In genomic region chr7:26195867-26196266, GRCh38 we compare ENCODE assay signal across 10 cellular contexts. TPM values are rescaled to one million over a fixed set of nuclear protein-coding genes. Genes with fewer than 3 reads are reported as not detected.
DNase-seq lines count a peak whose midpoint lies in the region; ATAC-seq, FAIRE-seq and TF ChIP-seq lines count a peak whose summit lies in the region.
"Had no signal": no experiment of that assay in that cellular context is flagged by ENCODE, and none has a peak within 500 bp of the region (broad histone marks: within the 10 kb centered on the region; RNA-seq: fewer than 3 reads in every experiment).

No MANE protein-coding gene starts in this region.

- no peak for TF ChIP-seq POLR2A in NB4 (IDR thresholded peaks at IDR 0.05; ENCODE audit: extremely low read depth, insufficient read length)

- H3K4me3 ChIP-seq in DND-41 (ENCODE audit: low read depth in 1 of 2, low read length in 2 of 2) (peak overlapping the region; percentile 1 to 61; a peak in 2 of 4 replicates), NB4 (ENCODE audit: low read depth, low read length) (peak overlapping the region; percentile 88), small intestine (ENCODE audit: low read depth in 1 of 2, low read length in 2 of 2) (no peak overlapping the region)

- H4K20me1 ChIP-seq in DND-41 (ENCODE audit: insufficient read depth, low read length) = peaks cover 87% of the 10 kb centered on the region

- H3K36me3 Mint-ChIP-seq in chondrocyte (ENCODE audit: low read depth) (peaks cover 73% of the 10 kb centered on the region), nephron progenitor cell (ENCODE audit: low read depth) (peaks cover 94% of the 10 kb centered on the region)

- 19 to 42% (median 21%) methylated on average over 6 of the region's 6 CpGs for WGBS in small intestine, 3 donors

- H3K27me3 ChIP-seq in DND-41 (ENCODE audit: insufficient read depth, low read length, poor library complexity) (no peaks in the 10 kb centered on the region), small intestine (ENCODE audit: control insufficient read depth in 2 of 2, insufficient read depth in 2 of 2, low read length in 2 of 2) (no peaks in the 10 kb centered on the region)

- H3K27me3 Mint-ChIP-seq in chondrocyte (ENCODE audit: low read depth) (no peaks in the 10 kb centered on the region), nephron progenitor cell (ENCODE audit: low read depth, poor library complexity) (peaks cover 12% of the 10 kb centered on the region)

- H3K9me3 Mint-ChIP-seq in chondrocyte (ENCODE audit: low read depth) (no peaks in the 10 kb centered on the region), nephron progenitor cell (peaks cover 3% of the 10 kb centered on the region)

- DNase-seq in DND-41 (no peak), NB4 (ENCODE audit: low read depth) (no peak), chondrocyte (ENCODE audit: low spot score) (no peak), nephron progenitor cell (no peak), NCI-H524 (lab: John Stamatoyannopoulos, UW) (no peak), small intestine (no peak), activated gamma-delta T cell (lab: John Stamatoyannopoulos, UW) (no peak)
- DNase-seq: NCI-H2029 treated with DMSO at 0.1 percent for 48 hours had no signal

- H3K4me1 ChIP-seq in DND-41 (ENCODE audit: insufficient read depth, low read length) (peaks cover 52% of the 10 kb centered on the region), small intestine (ENCODE audit: control insufficient read depth in 2 of 2, insufficient read depth in 1 of 2, low read depth in 1 of 2, low read length in 1 of 2) (peaks cover 2 to 6% of the 10 kb centered on the region in 2 donors)

- H3K27ac Mint-ChIP-seq in chondrocyte (ENCODE audit: unreplicated experiment) (peak overlapping the region; percentile 29), nephron progenitor cell (peak overlapping the region; percentile 88)

- no peak for FAIRE-seq in small intestine (lab: Jason Lieb, UNC)

- H3K36me3 ChIP-seq in DND-41 (ENCODE audit: insufficient read depth, low read length) = peaks cover 89% of the 10 kb centered on the region
- H3K36me3 ChIP-seq in small intestine (ENCODE audit: control insufficient read depth in 2 of 2, insufficient read depth in 2 of 2, low read length in 2 of 2) = peaks cover 17 to 26% of the 10 kb centered on the region in 2 donors

- no peak for ATAC-seq in DND-41 (ENCODE audit: insufficient read depth, low read depth)
- no peak for ATAC-seq in GM21528 (IDR thresholded peaks at IDR 0.05; ENCODE audit: low FRiP score, unreplicated experiment)

- H3K4me3 Mint-ChIP-seq in chondrocyte (ENCODE audit: unreplicated experiment) (peak overlapping the region; percentile 66), nephron progenitor cell (peak overlapping the region; percentile 100)

- peaks cover 56% of the 10 kb centered on the region for H3K4me1 Mint-ChIP-seq in chondrocyte (ENCODE audit: low read depth)
- H3K4me1 Mint-ChIP-seq in nephron progenitor cell = peaks cover 65% of the 10 kb centered on the region

- peaks cover 96% of the 10 kb centered on the region for H3K79me2 ChIP-seq in DND-41 (ENCODE audit: insufficient read depth, low read length)

- H3K9me3 ChIP-seq in DND-41 (ENCODE audit: insufficient read depth, low read length, severe bottlenecking) (no peaks in the 10 kb centered on the region), small intestine (ENCODE audit: control insufficient read depth, low read depth) (no peaks in the 10 kb centered on the region)

- no peak overlapping the region for H2AFZ ChIP-seq in DND-41 (ENCODE audit: low read depth, low read length)
- H2AFZ ChIP-seq: parathyroid adenoma had no signal

- no peak overlapping the region for H3K27ac ChIP-seq in DND-41 (ENCODE audit: low read length)
- H3K27ac ChIP-seq in small intestine (ENCODE audit: low read depth in 1 of 2, low read length in 1 of 2) = no peak overlapping the region
- H3K27ac ChIP-seq: parathyroid adenoma had no signal

- H3K9ac ChIP-seq in DND-41 (ENCODE audit: low read depth, low read length) = peak overlapping the region; percentile 84
- H3K9ac ChIP-seq: parathyroid adenoma had no signal

- TF ChIP-seq CTCF in DND-41 (IDR thresholded peaks at IDR 0.05; ENCODE audit: borderline replicate concordance, extremely low read depth, low read length, poor library complexity, severe bottlenecking) = no peak
- no peak for TF ChIP-seq CTCF in NB4 (IDR thresholded peaks at IDR 0.05; ENCODE audit: low read depth, low read length)
- TF ChIP-seq CTCF in chondrocyte (IDR thresholded peaks at IDR 0.05) = no peak
- no peak for TF ChIP-seq CTCF in nephron progenitor cell (IDR thresholded peaks at IDR 0.05)

- H3K4me2 ChIP-seq in DND-41 (ENCODE audit: insufficient read depth, low read length) = peak overlapping the region; percentile 72

RNA-seq across cellular contexts. Expression of gene HNRNPA2B1, which starts 4.7 kb away (rescaled TPM):
- 311 to 604 TPM (median 313 TPM) in 3 replicates for total RNA-seq in chondrocyte
- 1,000 to 10,000 TPM in 1 of 3 donors, 100 to 1,000 TPM in 2; 495 to 1,007 (median 600) TPM for polyA plus RNA-seq in small intestine

RNA-seq across cellular contexts. Expression of gene CBX3, which starts 5.7 kb away (rescaled TPM):
- 98.7 to 132 TPM (median 102 TPM) in 3 replicates for total RNA-seq in chondrocyte
- polyA plus RNA-seq in small intestine = 100 to 1,000 TPM; 145 to 181 (median 177) TPM

RNA-seq across cellular contexts. Expression of gene NFE2L3, which starts 43.9 kb away (rescaled TPM):
- total RNA-seq in chondrocyte = 0.17 to 0.79 TPM (median 0.52 TPM) in 3 replicates
- 10 to 100 TPM in 1 of 3 donors, 1 to 10 TPM in 2; 1.8 to 12.5 (median 2.7) TPM for polyA plus RNA-seq in small intestine

Comparison
In these comparisons a context has a peak if more than half of its experiments do, and no peak if none do; other contexts are left out.
1. H3K4me3 ChIP-seq: peak in DND-41 (2 of 2) and NB4 (single experiment); none in small intestine (0 of 2).